9 cellular contexts compared by ENCODE assay signal in genomic region chr3:148957586-148957985, GRCh38. TPM values are rescaled to one million over a fixed set of nuclear protein-coding genes. Genes with fewer than 3 reads are reported as not detected.
DNase-seq lines count a peak whose midpoint lies in the region; ATAC-seq and TF ChIP-seq lines count a peak whose summit lies in the region.
"Had no signal": no experiment of that assay in that cellular context is flagged by ENCODE, and none has a peak within 500 bp of the region (broad histone marks: within the 10 kb centered on the region; RNA-seq: fewer than 3 reads in every experiment).

No MANE protein-coding gene starts in this region.

- H3F3A ChIP-seq in neural progenitor cell (ENCODE audit: low read depth), result no peaks in the 10 kb centered on the region

- no peak overlapping the region for H3K9ac ChIP-seq in neural progenitor cell

- no peak overlapping the region for H2AFZ ChIP-seq in neural progenitor cell (replicated peaks)

- H3K27ac ChIP-seq in neural progenitor cell, result no peak overlapping the region

- H3K27me3 ChIP-seq in neural progenitor cell, result no peaks in the 10 kb centered on the region

- ATAC-seq in activated T-cell treated with anti-CD3 and anti-CD28 coated beads, Interleukin-2, amount 50 U/mL, for 72 hours (replicated peaks in 1 of 2), result peak; percentile 56 to 60
- ATAC-seq in HG03378 (IDR thresholded peaks at IDR 0.05; ENCODE audit: unreplicated experiment), result peak; percentile 49
- no peak for ATAC-seq in HG02840 (IDR thresholded peaks at IDR 0.05; ENCODE audit: low FRiP score, unreplicated experiment)

- no peaks in the 10 kb centered on the region for H3K36me3 Mint-ChIP-seq in activated T-cell treated with anti-CD3 and anti-CD28 coated beads, Interleukin-2, amount 50 U/mL, for 72 hours (ENCODE audit: insufficient read depth in 2 of 2)
- H3K36me3 Mint-ChIP-seq in activated T-cell treated with anti-CD3 and anti-CD28 coated beads, Interleukin-2, amount 50 U/mL, for 24 hours (ENCODE audit: low read depth), result no peaks in the 10 kb centered on the region
- peaks cover 3% of the 10 kb centered on the region for H3K36me3 Mint-ChIP-seq in neural progenitor cell
- H3K36me3 Mint-ChIP-seq in activated T-helper 2 cell treated with anti-CD3 and anti-CD28 coated beads, Interferon-gamma antibody, Interleukin-2, Interleukin-4, amounts not matched to agents 10 μg/mL and 5 μg/mL and 100 μg/mL, durations not matched to agents 14 hours and 24 hours and 36 hours (ENCODE audit: low read depth), result no peaks in the 10 kb centered on the region
- H3K36me3 Mint-ChIP-seq: activated naive CD4-positive, alpha-beta T cell treated with anti-CD3 and anti-CD28 coated beads, Interleukin-2, amount 50 U/mL, for 24 hours had no signal

- intact Hi-C loops in activated T-helper 2 cell treated with anti-CD3 and anti-CD28 coated beads, Interferon-gamma antibody, Interleukin-2, Interleukin-4, amounts not matched to agents 10 μg/mL and 5 μg/mL and 100 μg/mL, durations not matched to agents 14 hours and 24 hours and 36 hours (cut with micrococcal nuclease), result no loop called here

- H3K79me2 ChIP-seq in neural progenitor cell (ENCODE audit: low read depth), result no peaks in the 10 kb centered on the region

- no peaks in the 10 kb centered on the region for H4K20me1 ChIP-seq in neural progenitor cell (ENCODE audit: low read depth)

- no peaks in the 10 kb centered on the region for H3K36me3 ChIP-seq in neural progenitor cell

- H3K4me3 ChIP-seq in WI38 (ENCODE audit: low read depth, low read length), result no peak overlapping the region
- H3K4me3 ChIP-seq in neural progenitor cell, result no peak overlapping the region

- no peaks in the 10 kb centered on the region for H3K9me3 ChIP-seq in neural progenitor cell (ENCODE audit: low read depth)

- no peak overlapping the region for H3K4me3 Mint-ChIP-seq in activated T-cell treated with anti-CD3 and anti-CD28 coated beads, Interleukin-2, amount 50 U/mL, for 72 hours
- H3K4me3 Mint-ChIP-seq in activated T-cell treated with anti-CD3 and anti-CD28 coated beads, Interleukin-2, amount 50 U/mL, for 24 hours, result no peak overlapping the region
- H3K4me3 Mint-ChIP-seq in neural progenitor cell, result no peak overlapping the region
- H3K4me3 Mint-ChIP-seq in activated T-helper 2 cell treated with anti-CD3 and anti-CD28 coated beads, Interferon-gamma antibody, Interleukin-2, Interleukin-4, amounts not matched to agents 10 μg/mL and 5 μg/mL and 100 μg/mL, durations not matched to agents 14 hours and 24 hours and 36 hours (ENCODE audit: low read depth), result no peak overlapping the region
- H3K4me3 Mint-ChIP-seq: activated naive CD4-positive, alpha-beta T cell treated with anti-CD3 and anti-CD28 coated beads, Interleukin-2, amount 50 U/mL, for 24 hours had no signal

- no peak overlapping the region for H3K4me2 ChIP-seq in neural progenitor cell

- H3K9me3 Mint-ChIP-seq in activated T-cell treated with anti-CD3 and anti-CD28 coated beads, Interleukin-2, amount 50 U/mL, for 72 hours, result no peaks in the 10 kb centered on the region
- H3K9me3 Mint-ChIP-seq in activated T-cell treated with anti-CD3 and anti-CD28 coated beads, Interleukin-2, amount 50 U/mL, for 24 hours, result no peaks in the 10 kb centered on the region
- H3K9me3 Mint-ChIP-seq in neural progenitor cell, result no peaks in the 10 kb centered on the region
- H3K9me3 Mint-ChIP-seq in activated T-helper 2 cell treated with anti-CD3 and anti-CD28 coated beads, Interferon-gamma antibody, Interleukin-2, Interleukin-4, amounts not matched to agents 10 μg/mL and 5 μg/mL and 100 μg/mL, durations not matched to agents 14 hours and 24 hours and 36 hours, result no peaks in the 10 kb centered on the region
- H3K9me3 Mint-ChIP-seq: activated naive CD4-positive, alpha-beta T cell treated with anti-CD3 and anti-CD28 coated beads, Interleukin-2, amount 50 U/mL, for 24 hours had no signal

- peaks cover 5% of the 10 kb centered on the region for H3K4me1 ChIP-seq in neural progenitor cell

- peak overlapping the region; percentile 30 for H3K27ac Mint-ChIP-seq in activated T-cell treated with anti-CD3 and anti-CD28 coated beads, Interleukin-2, amount 50 U/mL, for 72 hours
- no peak overlapping the region for H3K27ac Mint-ChIP-seq in activated T-cell treated with anti-CD3 and anti-CD28 coated beads, Interleukin-2, amount 50 U/mL, for 24 hours
- no peak overlapping the region for H3K27ac Mint-ChIP-seq in neural progenitor cell
- no peak overlapping the region for H3K27ac Mint-ChIP-seq in activated T-helper 2 cell treated with anti-CD3 and anti-CD28 coated beads, Interferon-gamma antibody, Interleukin-2, Interleukin-4, amounts not matched to agents 10 μg/mL and 5 μg/mL and 100 μg/mL, durations not matched to agents 14 hours and 24 hours and 36 hours
- H3K27ac Mint-ChIP-seq: activated naive CD4-positive, alpha-beta T cell treated with anti-CD3 and anti-CD28 coated beads, Interleukin-2, amount 50 U/mL, for 24 hours had no signal

- peaks cover 7% of the 10 kb centered on the region for H3K4me1 Mint-ChIP-seq in activated T-cell treated with anti-CD3 and anti-CD28 coated beads, Interleukin-2, amount 50 U/mL, for 72 hours (ENCODE audit: low read depth)
- peaks cover 4% of the 10 kb centered on the region for H3K4me1 Mint-ChIP-seq in activated T-cell treated with anti-CD3 and anti-CD28 coated beads, Interleukin-2, amount 50 U/mL, for 24 hours (ENCODE audit: low read depth)
- H3K4me1 Mint-ChIP-seq in neural progenitor cell, result peaks cover 14% of the 10 kb centered on the region
- peaks cover 10% of the 10 kb centered on the region for H3K4me1 Mint-ChIP-seq in activated T-helper 2 cell treated with anti-CD3 and anti-CD28 coated beads, Interferon-gamma antibody, Interleukin-2, Interleukin-4, amounts not matched to agents 10 μg/mL and 5 μg/mL and 100 μg/mL, durations not matched to agents 14 hours and 24 hours and 36 hours (ENCODE audit: low read depth)

- no peak for DNase-seq in activated T-cell treated with anti-CD3 and anti-CD28 coated beads, Interleukin-2, amount 50 U/mL, for 72 hours
- DNase-seq in activated T-cell treated with anti-CD3 and anti-CD28 coated beads, Interleukin-2, amount 50 U/mL, for 24 hours, result no peak
- peak; percentile 42 for DNase-seq in neural progenitor cell (ENCODE audit: low spot score)
- DNase-seq in activated T-helper 2 cell treated with anti-CD3 and anti-CD28 coated beads, Interferon-gamma antibody, Interleukin-2, Interleukin-4, amounts not matched to agents 10 μg/mL and 5 μg/mL and 100 μg/mL, durations not matched to agents 14 hours and 24 hours and 36 hours (ENCODE audit: low spot score), result no peak
- DNase-seq in putamen (ENCODE audit: low spot score), result no peak

- peaks cover 7% of the 10 kb centered on the region for H3K27me3 Mint-ChIP-seq in activated T-cell treated with anti-CD3 and anti-CD28 coated beads, Interleukin-2, amount 50 U/mL, for 72 hours (ENCODE audit: low read depth)
- H3K27me3 Mint-ChIP-seq in activated T-cell treated with anti-CD3 and anti-CD28 coated beads, Interleukin-2, amount 50 U/mL, for 24 hours, result peaks cover 11% of the 10 kb centered on the region
- H3K27me3 Mint-ChIP-seq in neural progenitor cell (ENCODE audit: insufficient read depth, low read depth), result no peaks in the 10 kb centered on the region
- peaks cover 26% of the 10 kb centered on the region for H3K27me3 Mint-ChIP-seq in activated T-helper 2 cell treated with anti-CD3 and anti-CD28 coated beads, Interferon-gamma antibody, Interleukin-2, Interleukin-4, amounts not matched to agents 10 μg/mL and 5 μg/mL and 100 μg/mL, durations not matched to agents 14 hours and 24 hours and 36 hours (ENCODE audit: low read depth)

- TF ChIP-seq CTCF in WI38 (IDR thresholded peaks at IDR 0.05; ENCODE audit: low read depth, low read length), result 0 out of 2 replicates have a peak, but pooled peaks have one; percentile 18
- peak; percentile 47 for TF ChIP-seq CTCF in neural progenitor cell (IDR thresholded peaks at IDR 0.05)

RNA-seq across cellular contexts. Expression of gene GYG1, which starts 33.8 kb away (rescaled TPM):
- total RNA-seq in activated T-cell treated with anti-CD3 and anti-CD28 coated beads, Interleukin-2, amount 50 U/mL, for 72 hours, result 10 to 100 TPM; 14.1 to 21.7 TPM
- 20.7 and 22.0 TPM in 2 replicates for total RNA-seq in neural progenitor cell (ENCODE audit: low replicate concordance)
- 25.2 and 25.3 TPM in 2 replicates for total RNA-seq in activated T-helper 2 cell treated with anti-CD3 and anti-CD28 coated beads, Interferon-gamma antibody, Interleukin-2, Interleukin-4, amounts not matched to agents 10 μg/mL and 5 μg/mL and 100 μg/mL, durations not matched to agents 14 hours and 24 hours and 36 hours
